10 cellular contexts compared by ENCODE assay signal in genomic region chrX:72141372-72142004, GRCh38. TPM values are rescaled to one million over a fixed set of nuclear protein-coding genes. Genes with fewer than 3 reads are reported as not detected.
DNase-seq lines count a peak whose midpoint lies in the region; ATAC-seq and TF ChIP-seq lines count a peak whose summit lies in the region.
"Had no signal": no experiment of that assay in that cellular context is flagged by ENCODE, and none has a peak within 500 bp of the region (broad histone marks: within the 10 kb centered on the region; RNA-seq: fewer than 3 reads in every experiment).

No MANE protein-coding gene starts in this region.

- H3K36me3 Mint-ChIP-seq in activated CD4-positive, alpha-beta memory T cell treated with anti-CD3 and anti-CD28 coated beads, Interleukin-2, amount 10 ng/mL, durations not matched to agents 7 days and 5 days (ENCODE audit: low read depth): peaks cover 17% of the 10 kb centered on the region
- peaks cover 1% of the 10 kb centered on the region for H3K36me3 Mint-ChIP-seq in activated CD4-positive, alpha-beta memory T cell treated with anti-CD3 and anti-CD28 coated beads for 36 hours
- no peaks in the 10 kb centered on the region for H3K36me3 Mint-ChIP-seq in glutamatergic neuron (ENCODE audit: unreplicated experiment)

- peaks cover 38% of the 10 kb centered on the region for H3K4me1 Mint-ChIP-seq in activated CD4-positive, alpha-beta memory T cell treated with anti-CD3 and anti-CD28 coated beads, Interleukin-2, amount 10 ng/mL, durations not matched to agents 7 days and 5 days
- H3K4me1 Mint-ChIP-seq in activated CD4-positive, alpha-beta memory T cell treated with anti-CD3 and anti-CD28 coated beads for 36 hours (ENCODE audit: low read depth): peaks cover 29% of the 10 kb centered on the region
- H3K4me1 Mint-ChIP-seq in glutamatergic neuron (ENCODE audit: low read depth, unreplicated experiment): peaks cover 22% of the 10 kb centered on the region

- no peak overlapping the region for H3K27ac ChIP-seq in vagina
- H3K27ac ChIP-seq: dorsolateral prefrontal cortex had no signal

- no peaks in the 10 kb centered on the region for H3K36me3 ChIP-seq in vagina

- peaks cover 33% of the 10 kb centered on the region for H3K27me3 Mint-ChIP-seq in activated CD4-positive, alpha-beta memory T cell treated with anti-CD3 and anti-CD28 coated beads, Interleukin-2, amount 10 ng/mL, durations not matched to agents 7 days and 5 days
- H3K27me3 Mint-ChIP-seq in activated CD4-positive, alpha-beta memory T cell treated with anti-CD3 and anti-CD28 coated beads for 36 hours: no peaks in the 10 kb centered on the region
- peaks cover 4% of the 10 kb centered on the region for H3K27me3 Mint-ChIP-seq in glutamatergic neuron (ENCODE audit: unreplicated experiment)

- H3K4me3 Mint-ChIP-seq in activated CD4-positive, alpha-beta memory T cell treated with anti-CD3 and anti-CD28 coated beads, Interleukin-2, amount 10 ng/mL, durations not matched to agents 7 days and 5 days: peak overlapping the region; percentile 33
- no peak overlapping the region for H3K4me3 Mint-ChIP-seq in activated CD4-positive, alpha-beta memory T cell treated with anti-CD3 and anti-CD28 coated beads for 36 hours
- no peak overlapping the region for H3K4me3 Mint-ChIP-seq in glutamatergic neuron (ENCODE audit: unreplicated experiment)

- H3K9me3 Mint-ChIP-seq in activated CD4-positive, alpha-beta memory T cell treated with anti-CD3 and anti-CD28 coated beads, Interleukin-2, amount 10 ng/mL, durations not matched to agents 7 days and 5 days: no peaks in the 10 kb centered on the region
- no peaks in the 10 kb centered on the region for H3K9me3 Mint-ChIP-seq in activated CD4-positive, alpha-beta memory T cell treated with anti-CD3 and anti-CD28 coated beads for 36 hours
- H3K9me3 Mint-ChIP-seq in glutamatergic neuron (ENCODE audit: unreplicated experiment): peaks cover 7% of the 10 kb centered on the region

- POLR2A ChIA-PET in activated CD4-positive, alpha-beta memory T cell treated with anti-CD3 and anti-CD28 coated beads, Interleukin-2, amount 10 ng/mL, durations not matched to agents 7 days and 5 days (lab: Charles Lee): interaction anchor here (0.8 to 1.2 kb wide), 2 partner anchors 10 kb away, joined by 3 to 4 read pairs; partner anchors contain the start of gene RTL5
- POLR2A ChIA-PET in activated CD4-positive, alpha-beta memory T cell treated with anti-CD3 and anti-CD28 coated beads for 36 hours (lab: Charles Lee): no interaction called here

- CTCF ChIA-PET in activated CD4-positive, alpha-beta memory T cell treated with anti-CD3 and anti-CD28 coated beads, Interleukin-2, amount 10 ng/mL, durations not matched to agents 7 days and 5 days (lab: Charles Lee): interaction anchor here (1.0 kb wide), 1 partner anchor 10 kb away, joined by 3 read pairs; the partner anchor contains the start of gene RTL5
- CTCF ChIA-PET in activated CD4-positive, alpha-beta memory T cell treated with anti-CD3 and anti-CD28 coated beads for 36 hours (lab: Charles Lee): interaction anchor here (3.0 kb wide), 1 partner anchor 120 kb away, joined by 10 read pairs; no protein-coding TSS in a partner anchor

- no peaks in the 10 kb centered on the region for H3K9me3 ChIP-seq in vagina

- ATAC-seq in GM21526 (IDR thresholded peaks at IDR 0.05; ENCODE audit: low FRiP score, unreplicated experiment): peak; percentile 64
- ATAC-seq in HG03432 (IDR thresholded peaks at IDR 0.05; ENCODE audit: unreplicated experiment): peak; percentile 87

- no peak overlapping the region for H3K4me3 ChIP-seq in vagina
- H3K4me3 ChIP-seq: dorsolateral prefrontal cortex had no signal

- no peak for DNase-seq in activated CD4-positive, alpha-beta memory T cell treated with anti-CD3 and anti-CD28 coated beads, Interleukin-2, amount 10 ng/mL, durations not matched to agents 7 days and 5 days
- no peak for DNase-seq in activated CD4-positive, alpha-beta memory T cell treated with anti-CD3 and anti-CD28 coated beads for 36 hours
- DNase-seq in glutamatergic neuron: no peak
- no peak for DNase-seq in DMS153 (lab: John Stamatoyannopoulos, UW)
- DNase-seq in vagina (ENCODE audit: extremely low spot score in 2 of 2): no peak
- no peak for DNase-seq in AG08396 (ENCODE audit: low spot score)
- DNase-seq: activated T-cell treated with anti-CD3 and anti-CD28 coated beads, Interleukin-2, amount 50 U/mL, for 48 hours; dorsolateral prefrontal cortex had no signal

- H3K27me3 ChIP-seq in vagina: no peaks in the 10 kb centered on the region

- no peak for TF ChIP-seq POLR2A in vagina (IDR thresholded peaks at IDR 0.05)

- peak overlapping the region; percentile 63 for H3K27ac Mint-ChIP-seq in activated CD4-positive, alpha-beta memory T cell treated with anti-CD3 and anti-CD28 coated beads, Interleukin-2, amount 10 ng/mL, durations not matched to agents 7 days and 5 days
- no peak overlapping the region for H3K27ac Mint-ChIP-seq in activated CD4-positive, alpha-beta memory T cell treated with anti-CD3 and anti-CD28 coated beads for 36 hours
- peak overlapping the region; percentile 87 for H3K27ac Mint-ChIP-seq in glutamatergic neuron (ENCODE audit: unreplicated experiment)

- intact Hi-C loops in activated CD4-positive, alpha-beta memory T cell treated with anti-CD3 and anti-CD28 coated beads for 36 hours (cut with micrococcal nuclease): loop anchor here (5.0 kb wide), 1 partner anchor 206 kb away; no protein-coding TSS in a partner anchor
- intact Hi-C loops in vagina (cut with DNase I): no loop called here

- no peaks in the 10 kb centered on the region for H3K4me1 ChIP-seq in vagina

- TF ChIP-seq CTCF in glutamatergic neuron (IDR thresholded peaks at IDR 0.05; ENCODE audit: partially characterized antibody, unreplicated experiment): no peak
- TF ChIP-seq CTCF in vagina (IDR thresholded peaks at IDR 0.05): no peak

RNA-seq across cellular contexts. Expression of gene RTL5, which starts 9.8 kb away (rescaled TPM):
- under 1 TPM; 0.13 TPM for total RNA-seq in activated CD4-positive, alpha-beta memory T cell treated with anti-CD3 and anti-CD28 coated beads, Interleukin-2, amount 10 ng/mL, durations not matched to agents 7 days and 5 days
- total RNA-seq in activated CD4-positive, alpha-beta memory T cell treated with anti-CD3 and anti-CD28 coated beads for 36 hours: under 1 TPM; 0.76 to 0.92 TPM
- total RNA-seq in glutamatergic neuron (ENCODE audit: unreplicated experiment): 18.2 TPM
- 4.4 TPM for total RNA-seq in vagina

RNA-seq across cellular contexts. Expression of gene PIN4, which starts 40.1 kb away (rescaled TPM):
- 1 to 10 TPM; 7.5 to 8.9 TPM for total RNA-seq in activated CD4-positive, alpha-beta memory T cell treated with anti-CD3 and anti-CD28 coated beads, Interleukin-2, amount 10 ng/mL, durations not matched to agents 7 days and 5 days
- 1 to 10 TPM; 7.5 to 7.8 TPM for total RNA-seq in activated CD4-positive, alpha-beta memory T cell treated with anti-CD3 and anti-CD28 coated beads for 36 hours
- 19.5 TPM for total RNA-seq in glutamatergic neuron (ENCODE audit: unreplicated experiment)
- total RNA-seq in vagina: 12.0 TPM
